In the genomic region with DNA sequence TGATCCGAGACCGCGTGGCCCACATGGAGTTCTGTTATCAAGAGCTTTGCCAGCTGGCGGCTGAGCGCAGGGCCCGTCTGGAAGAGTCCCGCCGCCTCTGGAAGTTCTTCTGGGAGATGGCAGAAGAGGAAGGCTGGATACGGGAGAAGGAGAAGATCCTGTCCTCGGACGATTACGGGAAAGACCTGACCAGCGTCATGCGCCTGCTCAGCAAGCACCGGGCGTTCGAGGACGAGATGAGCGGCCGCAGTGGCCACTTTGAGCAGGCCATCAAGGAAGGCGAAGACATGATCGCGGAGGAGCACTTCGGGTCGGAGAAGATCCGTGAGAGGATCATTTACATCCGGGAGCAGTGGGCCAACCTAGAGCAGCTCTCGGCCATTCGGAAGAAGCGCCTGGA, we compare ENCODE assay signal across 1 cellular context.
TF ChIP-seq lines count a peak whose summit lies in the region.

No MANE protein-coding gene starts in this region.

TF ChIP-seq in GM23338, 12 proteins besides CTCF, POLR2A, EP300 and RAD21 (continued from another document):
- TF ChIP-seq CREB1 (CRISPR knock-in tag; IDR thresholded peaks at IDR 0.05; ENCODE audit: low read depth): no peak
- no peak for TF ChIP-seq ETS1 (IDR thresholded peaks at IDR 0.05)
- TF ChIP-seq ZNF331 (CRISPR knock-in tag; IDR thresholded peaks at IDR 0.05; ENCODE audit: low read depth): no peak
- TF ChIP-seq ZNF462 (CRISPR knock-in tag; IDR thresholded peaks at IDR 0.05): no peak
- TF ChIP-seq EZH2phosphoT487 (IDR thresholded peaks at IDR 0.05; ENCODE audit: unreplicated experiment): no peak
- TF ChIP-seq, protein P1, sequence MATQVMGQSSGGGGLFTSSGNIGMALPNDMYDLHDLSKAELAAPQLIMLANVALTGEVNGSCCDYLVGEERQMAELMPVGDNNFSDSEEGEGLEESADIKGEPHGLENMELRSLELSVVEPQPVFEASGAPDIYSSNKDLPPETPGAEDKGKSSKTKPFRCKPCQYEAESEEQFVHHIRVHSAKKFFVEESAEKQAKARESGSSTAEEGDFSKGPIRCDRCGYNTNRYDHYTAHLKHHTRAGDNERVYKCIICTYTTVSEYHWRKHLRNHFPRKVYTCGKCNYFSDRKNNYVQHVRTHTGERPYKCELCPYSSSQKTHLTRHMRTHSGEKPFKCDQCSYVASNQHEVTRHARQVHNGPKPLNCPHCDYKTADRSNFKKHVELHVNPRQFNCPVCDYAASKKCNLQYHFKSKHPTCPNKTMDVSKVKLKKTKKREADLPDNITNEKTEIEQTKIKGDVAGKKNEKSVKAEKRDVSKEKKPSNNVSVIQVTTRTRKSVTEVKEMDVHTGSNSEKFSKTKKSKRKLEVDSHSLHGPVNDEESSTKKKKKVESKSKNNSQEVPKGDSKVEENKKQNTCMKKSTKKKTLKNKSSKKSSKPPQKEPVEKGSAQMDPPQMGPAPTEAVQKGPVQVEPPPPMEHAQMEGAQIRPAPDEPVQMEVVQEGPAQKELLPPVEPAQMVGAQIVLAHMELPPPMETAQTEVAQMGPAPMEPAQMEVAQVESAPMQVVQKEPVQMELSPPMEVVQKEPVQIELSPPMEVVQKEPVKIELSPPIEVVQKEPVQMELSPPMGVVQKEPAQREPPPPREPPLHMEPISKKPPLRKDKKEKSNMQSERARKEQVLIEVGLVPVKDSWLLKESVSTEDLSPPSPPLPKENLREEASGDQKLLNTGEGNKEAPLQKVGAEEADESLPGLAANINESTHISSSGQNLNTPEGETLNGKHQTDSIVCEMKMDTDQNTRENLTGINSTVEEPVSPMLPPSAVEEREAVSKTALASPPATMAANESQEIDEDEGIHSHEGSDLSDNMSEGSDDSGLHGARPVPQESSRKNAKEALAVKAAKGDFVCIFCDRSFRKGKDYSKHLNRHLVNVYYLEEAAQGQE (IDR thresholded peaks at IDR 0.05; ENCODE audit: unreplicated experiment): no peak
- no peak for TF ChIP-seq EZH2 (IDR thresholded peaks at IDR 0.05; ENCODE audit: low read depth, unreplicated experiment)
- no peak for TF ChIP-seq POLR2AphosphoS5 (IDR thresholded peaks at IDR 0.05; ENCODE audit: low read depth)
- no peak for TF ChIP-seq JUNB (IDR thresholded peaks at IDR 0.05; ENCODE audit: unreplicated experiment)
- no peak for TF ChIP-seq NANOG (IDR thresholded peaks at IDR 0.05; ENCODE audit: borderline replicate concordance)
- no peak for TF ChIP-seq ZNF114 (CRISPR knock-in tag; IDR thresholded peaks at IDR 0.05)
TF ChIP-seq in GM23338: peak in this region for 0.
